Comparison of ENCODE assay signal across 8 cellular contexts in genomic region chr12:32273712-32274111, GRCh38.
DNase-seq lines count a peak whose midpoint lies in the region; ATAC-seq and TF ChIP-seq lines count a peak whose summit lies in the region.

No MANE protein-coding gene starts in this region.

- peak overlapping the region; percentile 59 for H3K4me3 ChIP-seq in Loucy (ENCODE audit: low read length, poor library complexity, severe bottlenecking)

- H3K36me3 Mint-ChIP-seq in activated naive CD8-positive, alpha-beta T cell treated with anti-CD3 and anti-CD28 coated beads for 36 hours = no peaks in the 10 kb centered on the region

- no peaks in the 10 kb centered on the region for H3K9me2 ChIP-seq in Loucy (replicated peaks; ENCODE audit: low read depth, low read length)

- no peaks in the 10 kb centered on the region for H3K79me2 ChIP-seq in Loucy (ENCODE audit: insufficient read depth, low read length)

- DNase-seq in activated naive CD8-positive, alpha-beta T cell treated with anti-CD3 and anti-CD28 coated beads for 36 hours = peak; percentile 58
- peak; percentile 7 to 19 for DNase-seq in stimulated activated CD8-positive, alpha-beta memory T cell treated with anti-CD3 and anti-CD28 coated beads, Interleukin-15, amount 100 ng/mL, for 4 hours (ENCODE audit: low read depth in 2 of 2)
- DNase-seq in DMS153 (lab: John Stamatoyannopoulos, UW) (no peak), C1 segment of cervical spinal cord (lab: John Stamatoyannopoulos, UW) (no peak)

- H3K27ac Mint-ChIP-seq in activated naive CD8-positive, alpha-beta T cell treated with anti-CD3 and anti-CD28 coated beads for 36 hours = peak overlapping the region; percentile 94

- H3K4me2 ChIP-seq in Loucy (ENCODE audit: low read depth, low read length, poor library complexity, severe bottlenecking) = peak overlapping the region; percentile 79

- H3K4me1 Mint-ChIP-seq in activated naive CD8-positive, alpha-beta T cell treated with anti-CD3 and anti-CD28 coated beads for 36 hours = peaks cover 28% of the 10 kb centered on the region

- peak; percentile 66 for TF ChIP-seq POLR2A in GM15510 (IDR thresholded peaks at IDR 0.05; ENCODE audit: borderline replicate concordance, extremely low read depth, insufficient read length)

- H3K27me3 Mint-ChIP-seq in activated naive CD8-positive, alpha-beta T cell treated with anti-CD3 and anti-CD28 coated beads for 36 hours = no peaks in the 10 kb centered on the region

- no peaks in the 10 kb centered on the region for H3K36me3 ChIP-seq in Loucy (ENCODE audit: insufficient read depth, low read length)

- H3K9me3 Mint-ChIP-seq in activated naive CD8-positive, alpha-beta T cell treated with anti-CD3 and anti-CD28 coated beads for 36 hours = no peaks in the 10 kb centered on the region

- no peaks in the 10 kb centered on the region for H3K9me3 ChIP-seq in Loucy (ENCODE audit: insufficient read depth, low read depth, low read length)

- H3K4me1 ChIP-seq in Loucy (ENCODE audit: insufficient read depth, low read length, poor library complexity, severe bottlenecking) = peaks cover 36% of the 10 kb centered on the region

- no peaks in the 10 kb centered on the region for H3F3A ChIP-seq in Loucy (ENCODE audit: low read depth)

- peak overlapping the region; percentile 64 for H3K9ac ChIP-seq in Loucy (ENCODE audit: low read depth, low read length, poor library complexity, severe bottlenecking)

- peak overlapping the region; percentile 11; the same call in 1 of the 2 replicates for H2AFZ ChIP-seq in Loucy (ENCODE audit: low read length)

- H3K27me3 ChIP-seq in Loucy (ENCODE audit: insufficient read depth, low read length, poor library complexity, severe bottlenecking) = no peaks in the 10 kb centered on the region

- H3K4me3 Mint-ChIP-seq in activated naive CD8-positive, alpha-beta T cell treated with anti-CD3 and anti-CD28 coated beads for 36 hours = peak overlapping the region; percentile 65

- no peak for TF ChIP-seq CTCF in Loucy (conservative IDR thresholded peaks at IDR 0.05; ENCODE audit: low read length)

- H4K20me1 ChIP-seq in Loucy (ENCODE audit: insufficient read depth, low read length, poor library complexity, severe bottlenecking) = no peaks in the 10 kb centered on the region

- ATAC-seq in GM21717 (IDR thresholded peaks at IDR 0.05; ENCODE audit: unreplicated experiment) (peak; percentile 84), SK-N-SH treated with all-trans-retinoic acid at 6 μM for 48 hours (no peak)

TF ChIP-seq in SK-N-SH treated with all-trans-retinoic acid at 6 μM for 48 hours, 23 proteins besides CTCF, POLR2A, EP300 and RAD21:
- TF ChIP-seq, protein P1, sequence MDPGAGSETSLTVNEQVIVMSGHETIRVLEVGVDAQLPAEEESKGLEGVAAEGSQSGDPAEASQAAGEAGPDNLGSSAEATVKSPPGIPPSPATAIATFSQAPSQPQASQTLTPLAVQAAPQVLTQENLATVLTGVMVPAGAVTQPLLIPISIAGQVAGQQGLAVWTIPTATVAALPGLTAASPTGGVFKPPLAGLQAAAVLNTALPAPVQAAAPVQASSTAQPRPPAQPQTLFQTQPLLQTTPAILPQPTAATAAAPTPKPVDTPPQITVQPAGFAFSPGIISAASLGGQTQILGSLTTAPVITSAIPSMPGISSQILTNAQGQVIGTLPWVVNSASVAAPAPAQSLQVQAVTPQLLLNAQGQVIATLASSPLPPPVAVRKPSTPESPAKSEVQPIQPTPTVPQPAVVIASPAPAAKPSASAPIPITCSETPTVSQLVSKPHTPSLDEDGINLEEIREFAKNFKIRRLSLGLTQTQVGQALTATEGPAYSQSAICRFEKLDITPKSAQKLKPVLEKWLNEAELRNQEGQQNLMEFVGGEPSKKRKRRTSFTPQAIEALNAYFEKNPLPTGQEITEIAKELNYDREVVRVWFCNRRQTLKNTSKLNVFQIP (CRISPR knock-in tag; IDR thresholded peaks at IDR 0.05; ENCODE audit: borderline replicate concordance, low read depth) = no peak
- TF ChIP-seq CSDC2 (CRISPR knock-in tag; IDR thresholded peaks at IDR 0.05) (no peak), TOX (CRISPR knock-in tag; IDR thresholded peaks at IDR 0.05; ENCODE audit: borderline replicate concordance) (no peak), BACH2 (CRISPR knock-in tag; IDR thresholded peaks at IDR 0.05; ENCODE audit: borderline replicate concordance) (no peak), TCF4 (CRISPR knock-in tag; IDR thresholded peaks at IDR 0.05; ENCODE audit: borderline replicate concordance) (no peak), ZNF70 (CRISPR knock-in tag; IDR thresholded peaks at IDR 0.05) (no peak), ZNF8 (CRISPR knock-in tag; IDR thresholded peaks at IDR 0.05) (no peak), SNAI2 (CRISPR knock-in tag; IDR thresholded peaks at IDR 0.05) (no peak), ISL1 (CRISPR knock-in tag; IDR thresholded peaks at IDR 0.05) (no peak), ZNF565 (CRISPR knock-in tag; conservative IDR thresholded peaks at IDR 0.05; ENCODE audit: low read depth) (no peak), OSR1 (CRISPR knock-in tag; IDR thresholded peaks at IDR 0.05) (no peak), RARB (CRISPR knock-in tag; IDR thresholded peaks at IDR 0.05) (no peak), ZFP3 (CRISPR knock-in tag; IDR thresholded peaks at IDR 0.05) (no peak), ESRRG (CRISPR knock-in tag; IDR thresholded peaks at IDR 0.05) (no peak), ZC3H10 (CRISPR knock-in tag; IDR thresholded peaks at IDR 0.05) (no peak), PPARA (CRISPR knock-in tag; IDR thresholded peaks at IDR 0.05; ENCODE audit: borderline replicate concordance) (no peak)

Comparison
In these comparisons a context has a peak if more than half of its experiments do, and no peak if none do; other contexts are left out.
1. DNase-seq: peak in activated naive CD8-positive, alpha-beta T cell treated with anti-CD3 and anti-CD28 coated beads for 36 hours (single experiment) and stimulated activated CD8-positive, alpha-beta memory T cell treated with anti-CD3 and anti-CD28 coated beads, Interleukin-15, amount 100 ng/mL, for 4 hours (2 of 2); none in DMS153 (single experiment) and C1 segment of cervical spinal cord (0 of 14).